1 cellular context compared by ENCODE assay signal in genomic region chr18:9104244-9104901, GRCh38.
TF ChIP-seq lines count a peak whose summit lies in the region.

No MANE protein-coding gene starts in this region.

TF ChIP-seq in H1, 55 proteins besides CTCF, POLR2A, EP300 and RAD21 (continued from another document):
- TF ChIP-seq BACH1 (IDR thresholded peaks at IDR 0.05; ENCODE audit: low read length) (no peak), KDM1A (IDR thresholded peaks at IDR 0.05; ENCODE audit: borderline replicate concordance, low read length) (no peak), FOSL1 (IDR thresholded peaks at IDR 0.05; ENCODE audit: insufficient read depth, low read depth, low read length) (no peak), BRCA1 (IDR thresholded peaks at IDR 0.05; ENCODE audit: low read depth, low read length) (no peak)
